In genomic region chr2:112794131-112794733, GRCh38 we compare ENCODE assay signal across 8 cellular contexts. TPM values are rescaled to one million over a fixed set of nuclear protein-coding genes. Genes with fewer than 3 reads are reported as not detected.
DNase-seq lines count a peak whose midpoint lies in the region; ATAC-seq, FAIRE-seq and TF ChIP-seq lines count a peak whose summit lies in the region.

No MANE protein-coding gene starts in this region.

- no peak for TF ChIP-seq POLR2A in GM12878 (IDR thresholded peaks at IDR 0.05; ENCODE audit: low read depth, low read length)
- no peak for TF ChIP-seq POLR2A in esophagus muscularis mucosa (IDR thresholded peaks at IDR 0.05; ENCODE audit: low read depth)

- H3K4me2 ChIP-seq in GM12878 (ENCODE audit: control insufficient read depth, insufficient read depth) = peak overlapping the region; percentile 47; the same call in 1 of the 2 replicates
- H3K4me2 ChIP-seq in mesendoderm (ENCODE audit: low read length) = no peak overlapping the region

- H3K9ac ChIP-seq in GM12878 (ENCODE audit: control insufficient read depth, insufficient read depth, low read length) = no peak overlapping the region
- no peak overlapping the region for H3K9ac ChIP-seq in mesendoderm (ENCODE audit: low read length)
- H3K9ac ChIP-seq in endodermal cell (ENCODE audit: extremely low read depth, low read length, poor library complexity, severe bottlenecking) = no peak overlapping the region

- H3K4me3 ChIP-seq in MG63 (no peak overlapping the region), GM12878 (no peak overlapping the region), mesendoderm (ENCODE audit: low read length) (no peak overlapping the region), esophagus muscularis mucosa (no peak overlapping the region), endodermal cell (ENCODE audit: low read length) (no peak overlapping the region)

- no peak overlapping the region for H2AK5ac ChIP-seq in mesendoderm (ENCODE audit: low read length)

- peaks cover 12% of the 10 kb centered on the region for H3K4me1 Mint-ChIP-seq in endodermal cell

- H4K20me1 ChIP-seq in GM12878 (ENCODE audit: control insufficient read depth, insufficient read depth) = no peaks in the 10 kb centered on the region

- no peaks in the 10 kb centered on the region for H3K79me1 ChIP-seq in mesendoderm (ENCODE audit: low read length)

- H3K9me3 ChIP-seq in MG63 (peaks cover 15% of the 10 kb centered on the region), GM12878 (replicated peaks; ENCODE audit: control insufficient read depth, insufficient read depth, low read length) (peaks cover 2% of the 10 kb centered on the region; the same call in 2 of the 3 replicates), esophagus muscularis mucosa (no peaks in the 10 kb centered on the region), endodermal cell (ENCODE audit: control insufficient read depth, low read length) (no peaks in the 10 kb centered on the region)

- H3K4ac ChIP-seq in mesendoderm (ENCODE audit: low read depth, low read length) = no peak overlapping the region

- no peak overlapping the region for H3K27ac Mint-ChIP-seq in endodermal cell

- H3K27ac ChIP-seq in GM12878 (ENCODE audit: control insufficient read depth, insufficient read depth) = peak overlapping the region; percentile 64
- H3K27ac ChIP-seq in mesendoderm (ENCODE audit: low read depth, low read length) = no peak overlapping the region
- H3K27ac ChIP-seq in esophagus muscularis mucosa (replicated peaks in 1 of 4) = peak overlapping the region in 2 of 4 donors; percentile 49 to 54
- H3K27ac ChIP-seq in endodermal cell (ENCODE audit: low read depth, low read length) = no peak overlapping the region

- TF ChIP-seq CTCF in GM12878 (IDR thresholded peaks at IDR 0.05 in 2 of 3, conservative IDR thresholded peaks at IDR 0.05 in 1 of 3; ENCODE audit: control insufficient read depth in 2 of 3, extremely low read depth in 1 of 3, insufficient read depth in 1 of 3, low read depth in 3 of 3, low read length in 3 of 3) (no peak), esophagus muscularis mucosa (IDR thresholded peaks at IDR 0.05) (no peak), endodermal cell (conservative IDR thresholded peaks at IDR 0.05) (no peak)

- H3K4me1 ChIP-seq in GM12878 (ENCODE audit: control insufficient read depth, insufficient read depth, low read length) = peaks cover 13% of the 10 kb centered on the region
- no peaks in the 10 kb centered on the region for H3K4me1 ChIP-seq in mesendoderm (ENCODE audit: control insufficient read depth, low read depth, low read length)
- peaks cover 6 to 19% (median 13%) of the 10 kb centered on the region in 4 donors for H3K4me1 ChIP-seq in esophagus muscularis mucosa
- no peaks in the 10 kb centered on the region for H3K4me1 ChIP-seq in endodermal cell (ENCODE audit: control insufficient read depth, insufficient read depth, low read length)

- SMC1A ChIA-PET in GM12878 (lab: Charles Lee; ENCODE audit: uncharacterized antibody, unreplicated experiment) = interaction anchor here (0.7 to 6.5 kb wide), 10 partner anchors 9 to 146 kb away, joined by 3 to 57 read pairs (median 4); partner anchors contain the start of gene IL1A

- in situ Hi-C loops in GM12878 (cut with MboI) = no loop called here

- H2BK120ac ChIP-seq in mesendoderm (ENCODE audit: low read depth, low read length) = no peak overlapping the region

- ATAC-seq in GM19455 (IDR thresholded peaks at IDR 0.05; ENCODE audit: unreplicated experiment) (peak; percentile 65), GM12878 (peak; percentile 83)

- no TSS peak for BruUV-seq in GM12878 (replicated peaks; lab: Mats Ljungman, UMichigan)

- FAIRE-seq in GM12878 (lab: Jason Lieb, UNC) = peak; percentile 56

- POLR2A ChIA-PET in GM12878 (lab: Charles Lee) = interaction anchor here (1.1 to 2.1 kb wide), 4 partner anchors 9 to 39 kb away, joined by 4 to 7 read pairs (median 4); partner anchors contain the start of gene IL1A

- no peak overlapping the region for H4K8ac ChIP-seq in mesendoderm (ENCODE audit: low read depth, low read length)

- H3K36me3 ChIP-seq in MG63 = no peaks in the 10 kb centered on the region
- H3K36me3 ChIP-seq in GM12878 (ENCODE audit: control insufficient read depth in 2 of 2, insufficient read depth in 2 of 2, low read length in 1 of 2) = no peaks in the 10 kb centered on the region
- no peaks in the 10 kb centered on the region for H3K36me3 ChIP-seq in mesendoderm (ENCODE audit: control insufficient read depth, insufficient read depth, low read length)
- no peaks in the 10 kb centered on the region for H3K36me3 ChIP-seq in esophagus muscularis mucosa
- H3K36me3 ChIP-seq in endodermal cell (ENCODE audit: control insufficient read depth, insufficient read depth, low read length) = no peaks in the 10 kb centered on the region

- H2BK5ac ChIP-seq in mesendoderm (ENCODE audit: low read length) = no peak overlapping the region

- intact Hi-C loops in GM12878 (cut with micrococcal nuclease; ENCODE audit: unreplicated experiment) (no loop called here), esophagus muscularis mucosa (cut with DNase I) (no loop called here)

- H3K36me3 Mint-ChIP-seq in endodermal cell (ENCODE audit: low read depth) = no peaks in the 10 kb centered on the region

- peak overlapping the region; percentile 67 for H2AFZ ChIP-seq in GM12878 (ENCODE audit: control insufficient read depth, low read depth, low read length)

- no peaks in the 10 kb centered on the region for H3K79me2 ChIP-seq in GM12878 (ENCODE audit: control insufficient read depth, insufficient read depth, low read length)
- no peaks in the 10 kb centered on the region for H3K79me2 ChIP-seq in mesendoderm (ENCODE audit: control insufficient read depth, insufficient read depth, low read length)

- H2BK15ac ChIP-seq in mesendoderm (replicated peaks; ENCODE audit: low read depth) = no peak overlapping the region

- no peak overlapping the region for H4K5ac ChIP-seq in mesendoderm (ENCODE audit: low read length)

- TF ChIP-seq EP300 in GM12878 (IDR thresholded peaks at IDR 0.05; ENCODE audit: borderline replicate concordance in 1 of 2, control insufficient read depth in 1 of 2, low read depth in 2 of 2, low read length in 2 of 2) (no peak), esophagus muscularis mucosa (IDR thresholded peaks at IDR 0.05) (no peak)

- no peak overlapping the region for H3K18ac ChIP-seq in mesendoderm (ENCODE audit: low read length)

- CTCF ChIA-PET in GM12878 (lab: Yijun Ruan, JAX) = interaction anchor here (0.6 to 0.9 kb wide), 4 partner anchors 11 to 91 kb away, joined by 3 to 5 read pairs (median 4); no protein-coding TSS in a partner anchor

- H3K4me3 Mint-ChIP-seq in endodermal cell = no peak overlapping the region

- no peaks in the 10 kb centered on the region for H3K27me3 ChIP-seq in MG63
- no peaks in the 10 kb centered on the region for H3K27me3 ChIP-seq in GM12878 (replicated peaks in 1 of 2; ENCODE audit: control insufficient read depth in 2 of 2, insufficient read depth in 2 of 2, low read length in 1 of 2)
- no peaks in the 10 kb centered on the region for H3K27me3 ChIP-seq in mesendoderm (ENCODE audit: insufficient read depth, low read length, poor library complexity)
- no peaks in the 10 kb centered on the region for H3K27me3 ChIP-seq in esophagus muscularis mucosa
- no peaks in the 10 kb centered on the region for H3K27me3 ChIP-seq in endodermal cell (ENCODE audit: control insufficient read depth, insufficient read depth, low read length, poor library complexity, severe bottlenecking)

- no peaks in the 10 kb centered on the region for H3K9me3 Mint-ChIP-seq in endodermal cell

- H3K56ac ChIP-seq in mesendoderm (ENCODE audit: low read length) = no peak overlapping the region

- RAD21 ChIA-PET in GM12878 (lab: Charles Lee; ENCODE audit: unreplicated experiment) = interaction anchor here (0.6 to 1.6 kb wide), 10 partner anchors 10 to 147 kb away, joined by 3 to 7 read pairs (median 4); partner anchors contain the start of gene IL1A

- H3K27me3 Mint-ChIP-seq in endodermal cell (ENCODE audit: insufficient read depth) = no peaks in the 10 kb centered on the region

- DNase-seq in Ammon's horn (ENCODE audit: low spot score) (peak; percentile 62), MG63 (peak; percentile 27), GM12878 (ENCODE audit: low read depth, low spot score) (no peak), mesendoderm (peak; percentile 69), esophagus muscularis mucosa (ENCODE audit: extremely low spot score) (no peak), endodermal cell (no peak), dedifferentiated amniotic fluid mesenchymal stem cell (ENCODE audit: extremely low spot score) (no peak)

- 39% methylated on average over 5 of the region's 5 CpGs for WGBS in GM12878 (ENCODE audit: insufficient coverage, insufficient replicate concordance, low lambda C conversion rate, missing lambda C conversion rate)
- WGBS in mesendoderm (ENCODE audit: extremely low coverage, insufficient coverage, low lambda C conversion rate) = no CpG with 5 or more reads among the region's 5 CpGs
- 19% methylated on average over 5 of the region's 5 CpGs for WGBS in esophagus muscularis mucosa
- 84 to 93% methylated on average over 2 to 5 of the region's 5 CpGs for WGBS in endodermal cell (ENCODE audit: insufficient coverage in 1 of 2, insufficient read length in 1 of 2), 2 experiments

- H3K23ac ChIP-seq in mesendoderm (ENCODE audit: low read length) = no peak overlapping the region

- TF ChIP-seq RAD21 in GM12878 (IDR thresholded peaks at IDR 0.05; ENCODE audit: insufficient read depth, low read depth, low read length) = no peak

RNA-seq across cellular contexts. Expression of gene IL1A, which starts 9.9 kb away (rescaled TPM):
- total RNA-seq in MG63 (2014; rRNA removed; shearing (Covaris generic); ENCODE audit: low replicate concordance) = 2.1 TPM in 1 of 2 replicates, not detected in the other
- total RNA-seq in GM12878 (2013; cell fraction: nucleolus; rRNA removed) = not detected in 2 replicates
- total RNA-seq in GM12878 (2014; rRNA removed) (7.7 and 10.6 TPM in 2 replicates), GM12878 (2014; rRNA removed; fragmentation: Illumina TruSeq; extraction: Trizol) (8.2 and 9.5 TPM in 2 replicates), GM12878 (2021) (6.1 and 6.6 TPM in 2 replicates), esophagus muscularis mucosa (under 1 TPM in 1 of 4 donors, not detected in 3; 0.13 TPM), endodermal cell (1 to 10 TPM in 1 of 2 donors, under 1 TPM in 1; 0.73 to 1.0 TPM)
- 4.5 TPM for polyA plus RNA-seq in GM12878 (2011; ENCODE audit: low read depth)
- polyA plus RNA-seq in GM12878 (2011; rRNA removed) (0.10 TPM in 1 of 2 replicates, not detected in the other), GM12878 (2014; fragmentation: Illumina TruSeq; extraction: Trizol) (8.3 and 14.3 TPM in 2 replicates), GM12878 (2014; fragmentation: Nextera tagmentation; extraction: Ambion mirVana) (1 to 10 TPM; 5.7 to 8.7 TPM), GM12878 (2014; rRNA removed) (5.6 and 7.2 TPM in 2 replicates), GM12878 (2016; fragmentation: Nextera tagmentation; extraction: Ambion mirVana) (1 to 10 TPM; 3.2 to 3.8 TPM)
- polyA plus RNA-seq in GM12878 (2011; cell fraction: cytosol; rRNA removed) = not detected in 2 replicates
- not detected in 2 replicates for polyA plus RNA-seq in GM12878 (2011; cell fraction: nucleus; rRNA removed)
- polyA plus RNA-seq in GM12878 (2012) = 4.3 and 5.9 TPM in 2 replicates
- polyA minus RNA-seq in GM12878 (2011; rRNA and poly(A)+ RNA removed) = not detected in 2 replicates
- polyA minus RNA-seq in GM12878 (2011; cell fraction: cytosol; rRNA and poly(A)+ RNA removed) = not detected in 2 replicates
- not detected in 2 replicates for polyA minus RNA-seq in GM12878 (2011; cell fraction: nucleus; rRNA and poly(A)+ RNA removed)
- 0.53 TPM for polyA plus RNA-seq in mesendoderm (2013, experiment 1 of 2)
- 0.59 TPM for polyA plus RNA-seq in mesendoderm (2013, experiment 2 of 2)
- polyA plus RNA-seq in endodermal cell (2013, experiment 1 of 2) = 0.21 TPM
- 0.25 TPM for polyA plus RNA-seq in endodermal cell (2013, experiment 2 of 2)

RNA-seq across cellular contexts. Expression of gene CKAP2L, which starts 29.8 kb away (rescaled TPM):
- 19.4 and 19.9 TPM in 2 replicates for total RNA-seq in MG63 (2014; rRNA removed; shearing (Covaris generic); ENCODE audit: low replicate concordance)
- total RNA-seq in GM12878 (2013; cell fraction: nucleolus; rRNA removed) = 21.8 and 25.7 TPM in 2 replicates
- total RNA-seq in GM12878 (2014; rRNA removed) (18.1 and 21.1 TPM in 2 replicates), GM12878 (2014; rRNA removed; fragmentation: Illumina TruSeq; extraction: Trizol) (18.2 and 19.0 TPM in 2 replicates), GM12878 (2021) (20.7 and 23.7 TPM in 2 replicates), esophagus muscularis mucosa (1 to 10 TPM in 1 of 4 donors, under 1 TPM in 2, not detected in 1; 0.23 to 1.5 (median 0.91) TPM), endodermal cell (10 to 100 TPM; 20.1 to 30.3 TPM)
- 6.5 TPM for polyA plus RNA-seq in GM12878 (2011; ENCODE audit: low read depth)
- polyA plus RNA-seq in GM12878 (2011; rRNA removed) (14.9 and 20.8 TPM in 2 replicates), GM12878 (2014; fragmentation: Illumina TruSeq; extraction: Trizol) (30.6 and 38.3 TPM in 2 replicates), GM12878 (2014; fragmentation: Nextera tagmentation; extraction: Ambion mirVana) (10 to 100 TPM; 10.5 to 19.7 TPM), GM12878 (2014; rRNA removed) (13.7 and 14.5 TPM in 2 replicates), GM12878 (2016; fragmentation: Nextera tagmentation; extraction: Ambion mirVana) (10 to 100 TPM; 27.4 to 37.4 TPM)
- 5.2 and 5.7 TPM in 2 replicates for polyA plus RNA-seq in GM12878 (2011; cell fraction: cytosol; rRNA removed)
- 5.7 and 6.7 TPM in 2 replicates for polyA plus RNA-seq in GM12878 (2011; cell fraction: nucleus; rRNA removed)
- polyA plus RNA-seq in GM12878 (2012) = 7.9 and 8.2 TPM in 2 replicates
- 10.6 and 14.6 TPM in 2 replicates for polyA minus RNA-seq in GM12878 (2011; rRNA and poly(A)+ RNA removed)
- polyA minus RNA-seq in GM12878 (2011; cell fraction: cytosol; rRNA and poly(A)+ RNA removed) = 4.5 and 7.5 TPM in 2 replicates
- polyA minus RNA-seq in GM12878 (2011; cell fraction: nucleus; rRNA and poly(A)+ RNA removed) = 14.0 and 18.1 TPM in 2 replicates
- 18.4 TPM for polyA plus RNA-seq in mesendoderm (2013, experiment 1 of 2)
- 17.9 TPM for polyA plus RNA-seq in mesendoderm (2013, experiment 2 of 2)
- 29.4 TPM for polyA plus RNA-seq in endodermal cell (2013, experiment 1 of 2)
- 34.1 TPM for polyA plus RNA-seq in endodermal cell (2013, experiment 2 of 2)

RNA-seq across cellular contexts. Expression of gene IL1B, which starts 42.3 kb away (rescaled TPM):
- total RNA-seq in MG63 (2014; rRNA removed; shearing (Covaris generic); ENCODE audit: low replicate concordance) = 15.8 and 21.6 TPM in 2 replicates
- total RNA-seq in GM12878 (2013; cell fraction: nucleolus; rRNA removed) = 3.2 and 7.2 TPM in 2 replicates
- total RNA-seq in GM12878 (2014; rRNA removed) = 0.93 and 1.4 TPM in 2 replicates
- total RNA-seq in GM12878 (2014; rRNA removed; fragmentation: Illumina TruSeq; extraction: Trizol) = 0.88 and 1.0 TPM in 2 replicates
- total RNA-seq in GM12878 (2021) = 0.64 and 0.72 TPM in 2 replicates
- polyA plus RNA-seq in GM12878 (2011; ENCODE audit: low read depth) = 1.4 TPM
- 0.30 and 0.35 TPM in 2 replicates for polyA plus RNA-seq in GM12878 (2011; rRNA removed)
- polyA plus RNA-seq in GM12878 (2011; cell fraction: cytosol; rRNA removed) = 0.15 and 0.17 TPM in 2 replicates
- polyA plus RNA-seq in GM12878 (2011; cell fraction: nucleus; rRNA removed) = 0.10 and 0.43 TPM in 2 replicates
- polyA plus RNA-seq in GM12878 (2012) = 1.5 and 2.0 TPM in 2 replicates
- polyA plus RNA-seq in GM12878 (2014; fragmentation: Illumina TruSeq; extraction: Trizol) = 1.3 and 1.4 TPM in 2 replicates
- 1 to 10 TPM in 1 of 2 experiments, under 1 TPM in 1; 0.57 to 1.6 TPM for polyA plus RNA-seq in GM12878 (2014; fragmentation: Nextera tagmentation; extraction: Ambion mirVana)
- 0.88 and 1.2 TPM in 2 replicates for polyA plus RNA-seq in GM12878 (2014; rRNA removed)
- under 1 TPM; 0.20 to 0.32 TPM for polyA plus RNA-seq in GM12878 (2016; fragmentation: Nextera tagmentation; extraction: Ambion mirVana)
- polyA minus RNA-seq in GM12878 (2011; rRNA and poly(A)+ RNA removed) = 0.93 TPM in 1 of 2 replicates, not detected in the other
- polyA minus RNA-seq in GM12878 (2011; cell fraction: cytosol; rRNA and poly(A)+ RNA removed) = not detected in 2 replicates
- polyA minus RNA-seq in GM12878 (2011; cell fraction: nucleus; rRNA and poly(A)+ RNA removed) = 0.36 TPM in 1 of 2 replicates, not detected in the other
- not detected for polyA plus RNA-seq in mesendoderm (2013, experiment 1 of 2)
- polyA plus RNA-seq in mesendoderm (2013, experiment 2 of 2) = not detected
- total RNA-seq in esophagus muscularis mucosa = 1 to 10 TPM in 1 of 4 donors, not detected in 3; 2.7 TPM
- total RNA-seq in endodermal cell = not detected
- polyA plus RNA-seq in endodermal cell (2013, experiment 1 of 2) = not detected
- not detected for polyA plus RNA-seq in endodermal cell (2013, experiment 2 of 2)

Comparison
In these comparisons a context has a peak if more than half of its experiments do, and no peak if none do; other contexts are left out.
1. DNase-seq: peak in Ammon's horn (single experiment), MG63 (single experiment) and mesendoderm (single experiment); none in GM12878 (single experiment), esophagus muscularis mucosa (single experiment), endodermal cell (single experiment) and dedifferentiated amniotic fluid mesenchymal stem cell (single experiment).